In genomic region chr11:75214411-75214821, GRCh38 we compare ENCODE assay signal across 8 cellular contexts. TPM values are rescaled to one million over a fixed set of nuclear protein-coding genes. Genes with fewer than 3 reads are reported as not detected.
DNase-seq lines count a peak whose midpoint lies in the region; ATAC-seq and TF ChIP-seq lines count a peak whose summit lies in the region.

No MANE protein-coding gene starts in this region.

- H2AFZ ChIP-seq in neural progenitor cell (replicated peaks) = no peak overlapping the region

- no peak overlapping the region for H3K4me3 ChIP-seq in epithelial cell of proximal tubule (ENCODE audit: low read depth, low read length)
- H3K4me3 ChIP-seq in neural progenitor cell = no peak overlapping the region

- no peaks in the 10 kb centered on the region for H3K9me3 ChIP-seq in neural progenitor cell (ENCODE audit: low read depth)

- TF ChIP-seq CTCF in epithelial cell of proximal tubule (conservative IDR thresholded peaks at IDR 0.05; ENCODE audit: low read depth, low read length) (peak; percentile 74), neural progenitor cell (IDR thresholded peaks at IDR 0.05) (peak; percentile 64)

- no peak overlapping the region for H3K27ac Mint-ChIP-seq in neural progenitor cell

- no peaks in the 10 kb centered on the region for H3K79me2 ChIP-seq in neural progenitor cell (ENCODE audit: low read depth)

- no peak overlapping the region for H3K4me2 ChIP-seq in neural progenitor cell

- H3K27me3 Mint-ChIP-seq in neural progenitor cell (ENCODE audit: insufficient read depth, low read depth) = peaks cover 18% of the 10 kb centered on the region

- H3K9ac ChIP-seq in neural progenitor cell = no peak overlapping the region

- no peaks in the 10 kb centered on the region for H3K4me1 ChIP-seq in neural progenitor cell

- ATAC-seq in GM19452 (IDR thresholded peaks at IDR 0.05; ENCODE audit: unreplicated experiment) (no peak), GM18861 (IDR thresholded peaks at IDR 0.05; ENCODE audit: unreplicated experiment) (no peak)

- no peaks in the 10 kb centered on the region for H3K36me3 Mint-ChIP-seq in neural progenitor cell

- no peaks in the 10 kb centered on the region for H3K9me3 Mint-ChIP-seq in neural progenitor cell

- no peaks in the 10 kb centered on the region for H3F3A ChIP-seq in neural progenitor cell (ENCODE audit: low read depth)

- no peaks in the 10 kb centered on the region for H3K4me1 Mint-ChIP-seq in neural progenitor cell

- no peaks in the 10 kb centered on the region for H3K36me3 ChIP-seq in neural progenitor cell

- H4K20me1 ChIP-seq in neural progenitor cell (ENCODE audit: low read depth) = peaks cover 5% of the 10 kb centered on the region

- DNase-seq in GM19238 (ENCODE audit: insufficient read length, low spot score) (peak; percentile 61), NOMO-1 treated with DMSO at 0.1 percent for 48 hours (lab: John Stamatoyannopoulos, UW; ENCODE audit: unreplicated experiment) (peak; percentile 55), epithelial cell of proximal tubule (ENCODE audit: low read depth) (peak; percentile 16), neural progenitor cell (ENCODE audit: low spot score) (peak; percentile 96), substantia nigra (lab: John Stamatoyannopoulos, UW) (peak in 29 of 49 donors; percentile 3 to 49 (median 26))
- DNase-seq in activated CD8-positive, alpha-beta memory T cell treated with anti-CD3 and anti-CD28 coated beads for 4 hours (ENCODE audit: low read depth in 2 of 2) = peak; percentile 31 to 44

- H3K27ac ChIP-seq in neural progenitor cell (no peak overlapping the region), substantia nigra (ENCODE audit: low read depth, low read length, poor library complexity, severe bottlenecking) (no peak overlapping the region)

- H3K27me3 ChIP-seq in neural progenitor cell = peaks cover 39% of the 10 kb centered on the region

- no peak overlapping the region for H3K4me3 Mint-ChIP-seq in neural progenitor cell

RNA-seq across cellular contexts. Expression of gene TPBGL, which starts 26.2 kb away (rescaled TPM):
- total RNA-seq in epithelial cell of proximal tubule (not detected in 2 replicates), neural progenitor cell (ENCODE audit: low replicate concordance) (not detected in 2 replicates)

Comparison
In these comparisons a context has a peak if more than half of its experiments do, and no peak if none do; other contexts are left out.
1. DNase-seq: peak in every context shown above with its lines; median percentile 96 in neural progenitor cell; 61 in GM19238; 55 in NOMO-1 treated with DMSO at 0.1 percent for 48 hours; 38 in activated CD8-positive, alpha-beta memory T cell treated with anti-CD3 and anti-CD28 coated beads for 4 hours; 26 in substantia nigra; 16 in epithelial cell of proximal tubule.